In genomic region chr2:73233932-73234832, GRCh38 we compare ENCODE assay signal across 1 cellular context.
TF ChIP-seq lines count a peak whose summit lies in the region.

TSS of gene CCT7 (plus strand) at chr2:73234308. CDS start at chr2:73234379, 71 bp downstream.

TF ChIP-seq in K562, 482 proteins besides CTCF, POLR2A, EP300 and RAD21 (continued from another document and continues in another):
- TF ChIP-seq CHAMP1 (IDR thresholded peaks at IDR 0.05) (no peak), ZNF696 (CRISPR knock-in tag; conservative IDR thresholded peaks at IDR 0.05) (no peak), BHLHE40 (IDR thresholded peaks at IDR 0.05; ENCODE audit: low read length) (no peak), MCM3 (IDR thresholded peaks at IDR 0.05) (no peak), ZBTB34 (CRISPR knock-in tag; IDR thresholded peaks at IDR 0.05) (no peak), XRCC5 (IDR thresholded peaks at IDR 0.05; ENCODE audit: low read depth, low read length) (peak; percentile 93; the same call in 1 of the 2 replicates), ILF3 (IDR thresholded peaks at IDR 0.05; ENCODE audit: borderline replicate concordance) (no peak), CBX1 (IDR thresholded peaks at IDR 0.05; ENCODE audit: low read depth) (0 out of 2 replicates have a peak, but pooled peaks have one; percentile 76), ZNF644 (tag; IDR thresholded peaks at IDR 0.05; ENCODE audit: low read depth) (no peak), COPS2 (conservative IDR thresholded peaks at IDR 0.05) (no peak), ZBED1 (IDR thresholded peaks at IDR 0.05) (no peak), KHSRP (IDR thresholded peaks at IDR 0.05) (no peak), FOXK1 (CRISPR knock-in tag; IDR thresholded peaks at IDR 0.05; ENCODE audit: borderline replicate concordance) (peak; percentile 49; the same call in 1 of the 2 replicates), PML (IDR thresholded peaks at IDR 0.05; ENCODE audit: low read length) (peak; percentile 87; the same call in 1 of the 2 replicates), FOXJ3 (CRISPR knock-in tag; IDR thresholded peaks at IDR 0.05) (no peak), GABPA (tag; conservative IDR thresholded peaks at IDR 0.05; ENCODE audit: low read depth) (peak; percentile 97), KAT2B (IDR thresholded peaks at IDR 0.05; ENCODE audit: low read depth, low read length) (no peak), LARP7 (IDR thresholded peaks at IDR 0.05) (no peak), KLF6 (CRISPR knock-in tag; IDR thresholded peaks at IDR 0.05; ENCODE audit: borderline replicate concordance) (0 out of 2 replicates have a peak, but pooled peaks have one; percentile 6), EWSR1 (IDR thresholded peaks at IDR 0.05; ENCODE audit: borderline replicate concordance, low read depth, partially characterized antibody) (no peak), ARHGAP35 (IDR thresholded peaks at IDR 0.05; ENCODE audit: partially characterized antibody) (no peak), CTBP1 (IDR thresholded peaks at IDR 0.05; ENCODE audit: borderline replicate concordance) (0 out of 2 replicates have a peak, but pooled peaks have one; percentile 38), POLR2AphosphoS2 (IDR thresholded peaks at IDR 0.05; ENCODE audit: low read length) (no peak), NR2C1 (IDR thresholded peaks at IDR 0.05) (peak; percentile 64; the same call in 1 of the 2 replicates), NR2C1 (tag; IDR thresholded peaks at IDR 0.05) (peak; percentile 58), TBP (optimal IDR thresholded peaks at IDR 0.05; ENCODE audit: low read depth, low read length) (peak; percentile 96), ZNF589 (CRISPR knock-in tag; IDR thresholded peaks at IDR 0.05; ENCODE audit: low read depth) (no peak), U2AF2 (optimal IDR thresholded peaks at IDR 0.05; ENCODE audit: low read depth, low read length) (no peak), TCF7L2 (IDR thresholded peaks at IDR 0.05; ENCODE audit: low read depth, low read length) (no peak), ZNF316 (IDR thresholded peaks at IDR 0.05) (no peak), PRPF4 (IDR thresholded peaks at IDR 0.05; ENCODE audit: insufficient read depth, low read depth, low read length, poor library complexity, severe bottlenecking) (peak; percentile 53), E2F8 (IDR thresholded peaks at IDR 0.05; ENCODE audit: low read depth, partially characterized antibody) (peak; percentile 28), ZNF232 (CRISPR knock-in tag; IDR thresholded peaks at IDR 0.05) (peak; percentile 50; the same call in 1 of the 2 replicates), HSF4 (CRISPR knock-in tag; IDR thresholded peaks at IDR 0.05; ENCODE audit: borderline replicate concordance) (no peak), FOXP1 (CRISPR knock-in tag; IDR thresholded peaks at IDR 0.05) (peak; percentile 60; the same call in 1 of the 2 replicates), ZBTB11 (CRISPR knock-in tag; IDR thresholded peaks at IDR 0.05) (peak; percentile 90 to 99 (median 97)), SRSF1 (IDR thresholded peaks at IDR 0.05; ENCODE audit: low read depth, low read length) (peak; percentile 85; the same call in 1 of the 2 replicates), HCFC1 (IDR thresholded peaks at IDR 0.05; ENCODE audit: low read depth, low read length) (peak; percentile 76), BRD9 (IDR thresholded peaks at IDR 0.05; ENCODE audit: low read depth, partially characterized antibody) (peak; percentile 97), ZEB2 (IDR thresholded peaks at IDR 0.05) (no peak), ZNF347 (CRISPR knock-in tag; IDR thresholded peaks at IDR 0.05; ENCODE audit: low read depth) (no peak), ZNF12 (CRISPR knock-in tag; IDR thresholded peaks at IDR 0.05) (no peak; the same call in 1 of the 2 replicates), YY1 (IDR thresholded peaks at IDR 0.05; ENCODE audit: borderline replicate concordance in 1 of 3, control insufficient read depth in 1 of 3, extremely low read depth in 1 of 3, insufficient read depth in 3 of 3, insufficient read length in 1 of 3, insufficient replicate concordance in 2 of 3, low read depth in 1 of 3, low read length in 2 of 3) (peak in 2 of 3 experiments; percentile 71 to 73), ZZZ3 (IDR thresholded peaks at IDR 0.05) (peak; percentile 99), ZFX (CRISPR knock-in tag; IDR thresholded peaks at IDR 0.05) (peak; percentile 98), NFRKB (IDR thresholded peaks at IDR 0.05; ENCODE audit: low read depth) (peak; percentile 84), FOXK2 (conservative IDR thresholded peaks at IDR 0.05 in 1 of 2, IDR thresholded peaks at IDR 0.05 in 1 of 2; ENCODE audit: low read depth in 2 of 2) (peak; percentile 65 to 69), MYNN (IDR thresholded peaks at IDR 0.05) (0 out of 2 replicates have a peak, but pooled peaks have one; percentile 40), MYNN (CRISPR knock-in tag; IDR thresholded peaks at IDR 0.05) (no peak), RBM34 (IDR thresholded peaks at IDR 0.05; ENCODE audit: borderline replicate concordance, insufficient read depth, low read length) (no peak), NELFE (IDR thresholded peaks at IDR 0.05; ENCODE audit: insufficient read depth, insufficient read length) (peak; percentile 64), POLR2G (IDR thresholded peaks at IDR 0.05; ENCODE audit: low read depth, low read length) (peak; percentile 98), ZKSCAN3 (CRISPR knock-in tag; IDR thresholded peaks at IDR 0.05) (no peak), GTF2A2 (tag; IDR thresholded peaks at IDR 0.05) (peak; percentile 85), RBM15 (IDR thresholded peaks at IDR 0.05; ENCODE audit: insufficient read depth, low read length) (no peak), ZNF384 (IDR thresholded peaks at IDR 0.05; ENCODE audit: low read depth, low read length) (no peak), RBM39 (optimal IDR thresholded peaks at IDR 0.05; ENCODE audit: low read depth, low read length) (peak; percentile 91), DIDO1 (tag; IDR thresholded peaks at IDR 0.05; ENCODE audit: low read depth) (peak; percentile 88), L3MBTL2 (IDR thresholded peaks at IDR 0.05) (peak; percentile 47; the same call in 1 of the 2 replicates), MAFF (IDR thresholded peaks at IDR 0.05; ENCODE audit: low read length) (no peak), ARNT (IDR thresholded peaks at IDR 0.05) (peak; percentile 67 to 76; a peak in 2 of 4 replicates), PYGO2 (tag; IDR thresholded peaks at IDR 0.05) (no peak), ZNF277 (CRISPR knock-in tag; IDR thresholded peaks at IDR 0.05; ENCODE audit: borderline replicate concordance) (no peak), FOSL1 (tag; conservative IDR thresholded peaks at IDR 0.05) (no peak), SMARCB1 (IDR thresholded peaks at IDR 0.05; ENCODE audit: insufficient read length, low read depth) (no peak)
- TF ChIP-seq, protein P1, sequence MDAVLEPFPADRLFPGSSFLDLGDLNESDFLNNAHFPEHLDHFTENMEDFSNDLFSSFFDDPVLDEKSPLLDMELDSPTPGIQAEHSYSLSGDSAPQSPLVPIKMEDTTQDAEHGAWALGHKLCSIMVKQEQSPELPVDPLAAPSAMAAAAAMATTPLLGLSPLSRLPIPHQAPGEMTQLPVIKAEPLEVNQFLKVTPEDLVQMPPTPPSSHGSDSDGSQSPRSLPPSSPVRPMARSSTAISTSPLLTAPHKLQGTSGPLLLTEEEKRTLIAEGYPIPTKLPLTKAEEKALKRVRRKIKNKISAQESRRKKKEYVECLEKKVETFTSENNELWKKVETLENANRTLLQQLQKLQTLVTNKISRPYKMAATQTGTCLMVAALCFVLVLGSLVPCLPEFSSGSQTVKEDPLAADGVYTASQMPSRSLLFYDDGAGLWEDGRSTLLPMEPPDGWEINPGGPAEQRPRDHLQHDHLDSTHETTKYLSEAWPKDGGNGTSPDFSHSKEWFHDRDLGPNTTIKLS (IDR thresholded peaks at IDR 0.05; ENCODE audit: borderline replicate concordance, low read depth), result peak; percentile 69; the same call in 1 of the 2 replicates
- TF ChIP-seq, protein P2, sequence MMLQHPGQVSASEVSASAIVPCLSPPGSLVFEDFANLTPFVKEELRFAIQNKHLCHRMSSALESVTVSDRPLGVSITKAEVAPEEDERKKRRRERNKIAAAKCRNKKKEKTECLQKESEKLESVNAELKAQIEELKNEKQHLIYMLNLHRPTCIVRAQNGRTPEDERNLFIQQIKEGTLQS (IDR thresholded peaks at IDR 0.05), result no peak
- TF ChIP-seq, protein P2 (CRISPR knock-in tag; conservative IDR thresholded peaks at IDR 0.05), result 0 out of 2 replicates have a peak, but pooled peaks have one; percentile 61
